8 cellular contexts compared by ENCODE assay signal in genomic region chr1:201511925-201512539, GRCh38. TPM values are rescaled to one million over a fixed set of nuclear protein-coding genes. Genes with fewer than 3 reads are reported as not detected.
DNase-seq lines count a peak whose midpoint lies in the region; ATAC-seq and TF ChIP-seq lines count a peak whose summit lies in the region.

No MANE protein-coding gene starts in this region.

- CTCF ChIA-PET in activated CD8-positive, alpha-beta T cell treated with anti-CD3 and anti-CD28 coated beads for 36 hours (lab: Charles Lee): interaction anchor here (0.7 to 30.4 kb wide), 29 partner anchors 12 to 488 kb away, joined by 3 to 796 read pairs (median 4); partner anchors contain the start of gene PHLDA3

- H3K27me3 Mint-ChIP-seq in activated CD8-positive, alpha-beta T cell treated with anti-CD3 and anti-CD28 coated beads for 36 hours: no peaks in the 10 kb centered on the region

- TF ChIP-seq CTCF in esophagus squamous epithelium (IDR thresholded peaks at IDR 0.05): no peak
- no peak for TF ChIP-seq CTCF in activated CD8-positive, alpha-beta T cell treated with anti-CD3 and anti-CD28 coated beads for 36 hours (IDR thresholded peaks at IDR 0.05)

- peaks cover 16% of the 10 kb centered on the region for H3K4me1 Mint-ChIP-seq in activated CD8-positive, alpha-beta T cell treated with anti-CD3 and anti-CD28 coated beads for 36 hours (ENCODE audit: low read depth)

- POLR2A ChIA-PET in activated CD8-positive, alpha-beta T cell treated with anti-CD3 and anti-CD28 coated beads for 36 hours (lab: Charles Lee): interaction anchor here (0.7 to 0.8 kb wide), 2 partner anchors 25 to 58 kb away, joined by 3 read pairs; no protein-coding TSS in a partner anchor

- no peak overlapping the region for H3K4me3 Mint-ChIP-seq in activated CD8-positive, alpha-beta T cell treated with anti-CD3 and anti-CD28 coated beads for 36 hours

- H3K9me3 ChIP-seq in esophagus squamous epithelium: no peaks in the 10 kb centered on the region

- no peak overlapping the region for H3K27ac Mint-ChIP-seq in activated CD8-positive, alpha-beta T cell treated with anti-CD3 and anti-CD28 coated beads for 36 hours

- no peaks in the 10 kb centered on the region for H3K9me3 Mint-ChIP-seq in activated CD8-positive, alpha-beta T cell treated with anti-CD3 and anti-CD28 coated beads for 36 hours

- H3K4me3 ChIP-seq in esophagus squamous epithelium: no peak overlapping the region

- 66 to 75% methylated on average over 2 to 5 of the region's 6 CpGs for WGBS in esophagus squamous epithelium, 2 donors

- ATAC-seq in GM19438 (IDR thresholded peaks at IDR 0.05; ENCODE audit: low read depth, unreplicated experiment) (peak; percentile 65), GM21717 (IDR thresholded peaks at IDR 0.05; ENCODE audit: unreplicated experiment) (no peak)
- ATAC-seq in activated CD8-positive, alpha-beta T cell treated with anti-CD3 and anti-CD28 coated beads for 36 hours: no peak

- H3K27ac ChIP-seq in esophagus squamous epithelium: peak overlapping the region; percentile 54 to 87 (median 72)

- peak; percentile 44 to 77 for DNase-seq in NOMO-1 (lab: John Stamatoyannopoulos, UW; ENCODE audit: unreplicated experiment in 2 of 2)
- no peak for DNase-seq in esophagus squamous epithelium (lab: John Stamatoyannopoulos, UW)
- peak; percentile 51 for DNase-seq in occipital lobe (lab: John Stamatoyannopoulos, UW)
- no peak for DNase-seq in activated CD8-positive, alpha-beta T cell treated with anti-CD3 and anti-CD28 coated beads for 36 hours
- DNase-seq in activated T-cell treated with anti-CD3 and anti-CD28 coated beads for 4 hours: no peak
- no peak for DNase-seq in COLO829 (ENCODE audit: low spot score)

- intact Hi-C loops in esophagus squamous epithelium (cut with DNase I): loop anchor here (2.0 to 10.0 kb wide), 2 partner anchors 29 to 67 kb away; no protein-coding TSS in a partner anchor
- intact Hi-C loops in activated CD8-positive, alpha-beta T cell treated with anti-CD3 and anti-CD28 coated beads for 36 hours (cut with micrococcal nuclease): loop anchor here (5.0 kb wide), 1 partner anchor 65 kb away; no protein-coding TSS in a partner anchor

- no peak for TF ChIP-seq POLR2A in esophagus squamous epithelium (IDR thresholded peaks at IDR 0.05)

- H3K4me1 ChIP-seq in esophagus squamous epithelium: peaks cover 16 to 45% (median 23%) of the 10 kb centered on the region in 3 donors

- H3K27me3 ChIP-seq in esophagus squamous epithelium: no peaks in the 10 kb centered on the region

- H3K36me3 Mint-ChIP-seq in activated CD8-positive, alpha-beta T cell treated with anti-CD3 and anti-CD28 coated beads for 36 hours (ENCODE audit: low read depth): no peaks in the 10 kb centered on the region

- no peaks in the 10 kb centered on the region for H3K36me3 ChIP-seq in esophagus squamous epithelium

RNA-seq across cellular contexts. Expression of gene CSRP1, which starts 5.1 kb away (rescaled TPM):
- total RNA-seq in esophagus squamous epithelium (1,000 to 10,000 TPM in 1 of 4 donors, 100 to 1,000 TPM in 3; 243 to 1,044 (median 363) TPM), occipital lobe (16.8 TPM)
- 10 to 100 TPM; 55.3 to 56.2 TPM for total RNA-seq in activated CD8-positive, alpha-beta T cell treated with anti-CD3 and anti-CD28 coated beads for 36 hours

RNA-seq across cellular contexts. Expression of gene NAV1, which starts 26.9 kb away (rescaled TPM):
- total RNA-seq in esophagus squamous epithelium: 10 to 100 TPM; 18.1 to 25.5 (median 21.0) TPM
- 38.8 TPM for total RNA-seq in occipital lobe
- total RNA-seq in activated CD8-positive, alpha-beta T cell treated with anti-CD3 and anti-CD28 coated beads for 36 hours: 1 to 10 TPM; 1.6 to 2.1 TPM

RNA-seq across cellular contexts. Expression of gene PHLDA3, which starts 43.0 kb away (rescaled TPM):
- total RNA-seq in esophagus squamous epithelium (10 to 100 TPM; 60.9 to 87.9 (median 75.1) TPM), occipital lobe (9.8 TPM)
- total RNA-seq in activated CD8-positive, alpha-beta T cell treated with anti-CD3 and anti-CD28 coated beads for 36 hours: 1 to 10 TPM; 6.2 to 7.9 TPM

Comparison
In these comparisons a context has a peak if more than half of its experiments do, and no peak if none do; other contexts are left out.
1. DNase-seq: peak in NOMO-1 (2 of 2) and occipital lobe (single experiment); none in esophagus squamous epithelium (single experiment), activated CD8-positive, alpha-beta T cell treated with anti-CD3 and anti-CD28 coated beads for 36 hours (single experiment), activated T-cell treated with anti-CD3 and anti-CD28 coated beads for 4 hours (single experiment) and COLO829 (single experiment).
2. RNA of gene CSRP1, which starts 5.1 kb away (total RNA-seq): 243 to 1,044 TPM in esophagus squamous epithelium; 55.3 to 56.2 TPM in activated CD8-positive, alpha-beta T cell treated with anti-CD3 and anti-CD28 coated beads for 36 hours and 16.8 TPM in occipital lobe (single experiment); every median in the first group is over 4 times any median in the second.
3. RNA of gene NAV1, which starts 26.9 kb away (total RNA-seq): 38.8 TPM in occipital lobe (single experiment) and 18.1 to 25.5 TPM in esophagus squamous epithelium; 1.6 to 2.1 TPM in activated CD8-positive, alpha-beta T cell treated with anti-CD3 and anti-CD28 coated beads for 36 hours; every median in the first group is over 4 times any median in the second.